In genomic region chr13:114314074-114314912, GRCh38 we compare ENCODE assay signal across 8 cellular contexts. TPM values are rescaled to one million over a fixed set of nuclear protein-coding genes. Genes with fewer than 3 reads are reported as not detected.
DNase-seq lines count a peak whose midpoint lies in the region; ATAC-seq and TF ChIP-seq lines count a peak whose summit lies in the region.

CHAMP1 (plus strand) TSS chr13:114314503; CDS start chr13:114323843, 9,340 bp downstream.

- H2AFZ ChIP-seq in fibroblast of lung (ENCODE audit: low read length), result peak within 1 kb of the TSS; percentile 72

- peak within 1 kb of the TSS; percentile 95 for H3K4me3 Mint-ChIP-seq in activated T-helper 17 cell treated with anti-CD3 and anti-CD28 coated beads, Interleukin-2, amount 50 U/mL, for 72 hours
- H3K4me3 Mint-ChIP-seq in naive thymus-derived CD4-positive, alpha-beta T cell, result peak within 1 kb of the TSS; percentile 84 to 95 (median 91)
- peak within 1 kb of the TSS; percentile 90 for H3K4me3 Mint-ChIP-seq in stimulated activated memory B cell treated with anti-CD40 and anti-IgM and Interleukin-4, amounts not matched to agents 10 μg/mL and 1 μg/mL and 100 μg/mL, for 72 hours

- no peaks in the 10 kb centered on the region for H3K27me3 Mint-ChIP-seq in activated T-helper 17 cell treated with anti-CD3 and anti-CD28 coated beads, Interleukin-2, amount 50 U/mL, for 72 hours
- H3K27me3 Mint-ChIP-seq in naive thymus-derived CD4-positive, alpha-beta T cell, result no peaks in the 10 kb centered on the region
- H3K27me3 Mint-ChIP-seq in stimulated activated memory B cell treated with anti-CD40 and anti-IgM and Interleukin-4, amounts not matched to agents 10 μg/mL and 1 μg/mL and 100 μg/mL, for 72 hours, result no peaks in the 10 kb centered on the region

- H3K4me1 Mint-ChIP-seq in activated T-helper 17 cell treated with anti-CD3 and anti-CD28 coated beads, Interleukin-2, amount 50 U/mL, for 72 hours, result peaks cover 28% of the 10 kb centered on the region
- H3K4me1 Mint-ChIP-seq in naive thymus-derived CD4-positive, alpha-beta T cell, result peaks cover 33 to 54% (median 45%) of the 10 kb centered on the region in 7 donors
- peaks cover 52% of the 10 kb centered on the region for H3K4me1 Mint-ChIP-seq in stimulated activated memory B cell treated with anti-CD40 and anti-IgM and Interleukin-4, amounts not matched to agents 10 μg/mL and 1 μg/mL and 100 μg/mL, for 72 hours

- H3K27ac ChIP-seq in RWPE1 (peak within 1 kb of the TSS; percentile 93), fibroblast of lung (ENCODE audit: insufficient read depth, low read length) (peak within 1 kb of the TSS; percentile 88)
- peak within 1 kb of the TSS; percentile 80 for H3K27ac ChIP-seq in naive thymus-derived CD4-positive, alpha-beta T cell (ENCODE audit: low read depth, low read length)

- intact Hi-C loops in naive thymus-derived CD4-positive, alpha-beta T cell (cut with micrococcal nuclease), result loop anchor here (1.0 kb wide), 2 partner anchors 25 to 33 kb away; partner anchors contain the start of gene UPF3A (in 2 of the 2)

- peaks cover 3% of the 10 kb centered on the region for H4K20me1 ChIP-seq in fibroblast of lung (ENCODE audit: control insufficient read depth, extremely low read depth, insufficient read depth, low read length)

- H3K79me2 ChIP-seq in fibroblast of lung (ENCODE audit: control insufficient read depth, insufficient read depth, low read length), result peaks cover 44% of the 10 kb centered on the region

- H3K9me3 Mint-ChIP-seq in activated T-helper 17 cell treated with anti-CD3 and anti-CD28 coated beads, Interleukin-2, amount 50 U/mL, for 72 hours, result no peaks in the 10 kb centered on the region
- peaks cover 0 to 4% (median 0%) of the 10 kb centered on the region in 11 donors for H3K9me3 Mint-ChIP-seq in naive thymus-derived CD4-positive, alpha-beta T cell
- H3K9me3 Mint-ChIP-seq in stimulated activated memory B cell treated with anti-CD40 and anti-IgM and Interleukin-4, amounts not matched to agents 10 μg/mL and 1 μg/mL and 100 μg/mL, for 72 hours, result no peaks in the 10 kb centered on the region

- peak within 1 kb of the TSS; percentile 99 for H3K27ac Mint-ChIP-seq in activated T-helper 17 cell treated with anti-CD3 and anti-CD28 coated beads, Interleukin-2, amount 50 U/mL, for 72 hours
- peak within 1 kb of the TSS; percentile 85 to 95 (median 92) for H3K27ac Mint-ChIP-seq in naive thymus-derived CD4-positive, alpha-beta T cell
- peak within 1 kb of the TSS; percentile 98 for H3K27ac Mint-ChIP-seq in stimulated activated memory B cell treated with anti-CD40 and anti-IgM and Interleukin-4, amounts not matched to agents 10 μg/mL and 1 μg/mL and 100 μg/mL, for 72 hours

- peaks cover 13% of the 10 kb centered on the region for H3K4me1 ChIP-seq in fibroblast of lung (ENCODE audit: control insufficient read depth, extremely low read depth, insufficient read depth, low read length)
- H3K4me1 ChIP-seq in naive thymus-derived CD4-positive, alpha-beta T cell (ENCODE audit: control insufficient read depth in 2 of 2, insufficient read depth in 2 of 2, low read length in 2 of 2), result peaks cover 16% of the 10 kb centered on the region in 2 donors

- peaks cover 48% of the 10 kb centered on the region for H3K36me3 Mint-ChIP-seq in activated T-helper 17 cell treated with anti-CD3 and anti-CD28 coated beads, Interleukin-2, amount 50 U/mL, for 72 hours (ENCODE audit: low read depth)
- H3K36me3 Mint-ChIP-seq in naive thymus-derived CD4-positive, alpha-beta T cell, result peaks cover 0 to 11% (median 2%) of the 10 kb centered on the region in 5 donors
- peaks cover 8% of the 10 kb centered on the region for H3K36me3 Mint-ChIP-seq in stimulated activated memory B cell treated with anti-CD40 and anti-IgM and Interleukin-4, amounts not matched to agents 10 μg/mL and 1 μg/mL and 100 μg/mL, for 72 hours

- no peaks in the 10 kb centered on the region for H3K27me3 ChIP-seq in fibroblast of lung (ENCODE audit: control insufficient read depth, insufficient read depth, low read length)
- H3K27me3 ChIP-seq in naive thymus-derived CD4-positive, alpha-beta T cell (ENCODE audit: control insufficient read depth in 2 of 2, insufficient read depth in 2 of 2, low read length in 2 of 2), result no peaks in the 10 kb centered on the region

- H3K4me3 ChIP-seq in fibroblast of lung (replicated peaks in 1 of 4; ENCODE audit: control extremely low read depth in 1 of 4, insufficient read depth in 1 of 4, low read depth in 3 of 4, low read length in 4 of 4), result peak within 1 kb of the TSS; percentile 67 to 90 (median 88)
- H3K4me3 ChIP-seq in naive thymus-derived CD4-positive, alpha-beta T cell (ENCODE audit: low read length), result peak within 1 kb of the TSS; percentile 42

- CTCF ChIA-PET in RWPE1 (lab: Yijun Ruan, JAX), result no interaction called here
- CTCF ChIA-PET in naive thymus-derived CD4-positive, alpha-beta T cell (lab: Charles Lee), result no interaction called here

- peak; percentile 95 for DNase-seq in EH (ENCODE audit: low read depth)
- DNase-seq in GOT3 (lab: John Stamatoyannopoulos, UW), result peak; percentile 91
- DNase-seq in LHCN-M2 (ENCODE audit: low read depth), result peak; percentile 96
- peak; percentile 96 for DNase-seq in RWPE1 (ENCODE audit: low spot score)
- peak; percentile 96 for DNase-seq in fibroblast of lung (ENCODE audit: low read depth in 2 of 2)
- DNase-seq in naive thymus-derived CD4-positive, alpha-beta T cell, result peak; percentile 79 to 96 (median 89)

- POLR2A ChIA-PET in RWPE1 (lab: Yijun Ruan, JAX; ENCODE audit: low non-redundant PET), result no interaction called here
- POLR2A ChIA-PET in naive thymus-derived CD4-positive, alpha-beta T cell (lab: Charles Lee), result interaction anchor here (0.9 to 3.2 kb wide), 5 partner anchors 9 to 34 kb away, joined by 3 to 14 read pairs (median 4); partner anchors contain the start of gene UPF3A

- no peak for TF ChIP-seq CTCF in RWPE1 (conservative IDR thresholded peaks at IDR 0.05; ENCODE audit: low read depth)
- TF ChIP-seq CTCF in fibroblast of lung (conservative IDR thresholded peaks at IDR 0.05 in 1 of 2, IDR thresholded peaks at IDR 0.05 in 1 of 2; ENCODE audit: low read depth in 1 of 2, low read length in 2 of 2), result no peak

- H3K9ac ChIP-seq in fibroblast of lung (ENCODE audit: insufficient read depth, low read length), result peak within 1 kb of the TSS; percentile 91

- no peaks in the 10 kb centered on the region for H3K9me3 ChIP-seq in fibroblast of lung (ENCODE audit: control insufficient read depth, insufficient read depth, low read depth, low read length)
- no peaks in the 10 kb centered on the region for H3K9me3 ChIP-seq in naive thymus-derived CD4-positive, alpha-beta T cell (ENCODE audit: control insufficient read depth in 2 of 3, low read length in 3 of 3)

- ATAC-seq in activated T-helper 17 cell treated with anti-CD3 and anti-CD28 coated beads, Interleukin-2, amount 50 U/mL, for 72 hours (replicated peaks), result peak; percentile 77
- peak; percentile 94 for ATAC-seq in naive thymus-derived CD4-positive, alpha-beta T cell
- ATAC-seq in stimulated activated memory B cell treated with anti-CD40 and anti-IgM and Interleukin-4, amounts not matched to agents 10 μg/mL and 1 μg/mL and 100 μg/mL, for 72 hours, result peak; percentile 91

- H3K36me3 ChIP-seq in fibroblast of lung (ENCODE audit: control insufficient read depth, insufficient read depth, low read length), result no peaks in the 10 kb centered on the region
- no peaks in the 10 kb centered on the region for H3K36me3 ChIP-seq in naive thymus-derived CD4-positive, alpha-beta T cell (ENCODE audit: control insufficient read depth in 2 of 3, insufficient read depth in 3 of 3, low read length in 3 of 3)

- peak within 1 kb of the TSS; percentile 94 for H3K4me2 ChIP-seq in fibroblast of lung (ENCODE audit: extremely low read depth, insufficient read depth, low read length)

RNA-seq across cellular contexts. Expression of gene CHAMP1, which starts in this region (rescaled TPM):
- 33.8 and 34.4 TPM in 2 replicates for total RNA-seq in LHCN-M2 (2014; rRNA removed)
- 20.2 TPM for polyA plus RNA-seq in LHCN-M2 (2012)
- 10 to 100 TPM; 26.6 to 34.6 TPM for total RNA-seq in activated T-helper 17 cell treated with anti-CD3 and anti-CD28 coated beads, Interleukin-2, amount 50 U/mL, for 72 hours
- 10.8 and 14.5 TPM in 2 replicates for total RNA-seq in fibroblast of lung
- polyA plus RNA-seq in fibroblast of lung, result 35.2 and 52.6 TPM in 2 replicates
- 24.3 and 34.8 TPM in 2 replicates for polyA plus RNA-seq in fibroblast of lung (2012)
- polyA minus RNA-seq in fibroblast of lung (ENCODE audit: low replicate concordance), result 9.8 and 35.6 TPM in 2 replicates
- total RNA-seq in naive thymus-derived CD4-positive, alpha-beta T cell, result 10 to 100 TPM in 4 of 5 experiments, 1 to 10 TPM in 1; 9.1 to 31.3 (median 24.0) TPM
- 10 to 100 TPM in 1 of 2 donors, 1 to 10 TPM in 1; 9.8 to 13.3 TPM for polyA plus RNA-seq in naive thymus-derived CD4-positive, alpha-beta T cell

Comparison
In these comparisons a context has a peak if more than half of its experiments do, and no peak if none do; other contexts are left out.
1. Peak in every context shown above with its lines: DNase-seq, ATAC-seq, H3K4me3 ChIP-seq and H3K27ac ChIP-seq.